1 cellular context compared by ENCODE assay signal in genomic region chr21:41419921-41420862, GRCh38.
A peak's percentile ranks its signal among the peaks of the same experiment; 100 is the strongest.
TF ChIP-seq lines count a peak whose summit lies in the region.

No MANE protein-coding gene starts in this region.

TF ChIP-seq in H1, 55 proteins besides CTCF, POLR2A, EP300 and RAD21 (continued from another document):
- TF ChIP-seq ATF2 (IDR thresholded peaks at IDR 0.05; ENCODE audit: low read length) (no peak), KDM5A (IDR thresholded peaks at IDR 0.05; ENCODE audit: low read length) (no peak), PHF8 (conservative IDR thresholded peaks at IDR 0.05; ENCODE audit: low read depth, low read length) (peak; percentile 31; the same call in 1 of the 2 replicates), CBX5 (IDR thresholded peaks at IDR 0.05; ENCODE audit: low read depth, low read length) (no peak), ASH2L (IDR thresholded peaks at IDR 0.05; ENCODE audit: low read length) (peak; percentile 53), JUND (IDR thresholded peaks at IDR 0.05; ENCODE audit: low read length) (0 out of 2 replicates have a peak, but pooled peaks have one; percentile 15), SP2 (IDR thresholded peaks at IDR 0.05; ENCODE audit: low read length) (no peak), FOSL1 (IDR thresholded peaks at IDR 0.05; ENCODE audit: insufficient read depth, low read depth, low read length) (no peak), CHD7 (IDR thresholded peaks at IDR 0.05; ENCODE audit: insufficient replicate concordance, low read length) (no peak), SRF (IDR thresholded peaks at IDR 0.05; ENCODE audit: low read depth, low read length) (no peak)
TF ChIP-seq in H1: peak in this region for 5.
